Comparison of ENCODE assay signal across 8 cellular contexts in the genomic region with DNA sequence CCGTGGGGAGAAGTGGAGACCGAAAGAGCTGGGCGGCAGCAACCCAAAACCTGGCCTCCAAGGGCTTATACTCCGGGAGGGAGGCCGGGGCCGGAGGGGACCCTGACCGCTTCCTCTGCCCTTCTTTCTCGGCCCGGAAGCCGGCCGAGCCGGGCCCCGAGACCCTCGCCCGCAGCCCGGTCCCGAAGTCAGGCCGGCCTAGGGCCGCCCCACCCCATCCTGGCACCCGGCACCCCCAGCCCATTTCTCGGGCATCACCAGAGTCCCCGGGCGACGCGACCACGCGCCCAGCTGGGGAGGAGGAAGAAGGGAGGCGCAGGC. TPM values are rescaled to one million over a fixed set of nuclear protein-coding genes. Genes with fewer than 3 reads are reported as not detected.
DNase-seq lines count a peak whose midpoint lies in the region; ATAC-seq and TF ChIP-seq lines count a peak whose summit lies in the region.

No MANE protein-coding gene starts in this region.

- H3K27ac ChIP-seq in SJSA1: peak overlapping the region; percentile 66
- peak overlapping the region; percentile 68 for H3K27ac ChIP-seq in fibroblast of lung (ENCODE audit: insufficient read depth, low read length)

- no peak for TF ChIP-seq CTCF in fibroblast of lung (conservative IDR thresholded peaks at IDR 0.05 in 1 of 2, IDR thresholded peaks at IDR 0.05 in 1 of 2; ENCODE audit: low read depth in 1 of 2, low read length in 2 of 2)

- no peaks in the 10 kb centered on the region for H3K79me2 ChIP-seq in fibroblast of lung (ENCODE audit: control insufficient read depth, insufficient read depth, low read length)

- peak overlapping the region; percentile 54 for H3K4me2 ChIP-seq in fibroblast of lung (ENCODE audit: extremely low read depth, insufficient read depth, low read length)

- H3K9me3 ChIP-seq in SJSA1 (replicated peaks) (no peaks in the 10 kb centered on the region), fibroblast of lung (ENCODE audit: control insufficient read depth, insufficient read depth, low read depth, low read length) (no peaks in the 10 kb centered on the region)

- DNase-seq in SJSA1 (ENCODE audit: low read depth in 1 of 2, low spot score in 2 of 2) (no peak), fibroblast of lung (ENCODE audit: low read depth in 2 of 2) (no peak), posterior vena cava (ENCODE audit: low spot score) (peak; percentile 80), NCI-H82 (lab: John Stamatoyannopoulos, UW) (no peak)

- peak overlapping the region; percentile 59 for H3K9ac ChIP-seq in fibroblast of lung (ENCODE audit: insufficient read depth, low read length)

- H3K27me3 ChIP-seq in SJSA1 (replicated peaks): no peaks in the 10 kb centered on the region
- H3K27me3 ChIP-seq in fibroblast of lung (ENCODE audit: control insufficient read depth, insufficient read depth, low read length): no peaks in the 10 kb centered on the region

- H3K36me3 ChIP-seq in SJSA1: peaks cover 13% of the 10 kb centered on the region; the same call in 1 of the 2 replicates
- no peaks in the 10 kb centered on the region for H3K36me3 ChIP-seq in fibroblast of lung (ENCODE audit: control insufficient read depth, insufficient read depth, low read length)

- no peaks in the 10 kb centered on the region for H4K20me1 ChIP-seq in fibroblast of lung (ENCODE audit: control insufficient read depth, extremely low read depth, insufficient read depth, low read length)

- peak overlapping the region; percentile 70 for H2AFZ ChIP-seq in fibroblast of lung (ENCODE audit: low read length)

- H3K4me3 ChIP-seq in SJSA1: peak overlapping the region; percentile 80
- H3K4me3 ChIP-seq in fibroblast of lung (replicated peaks in 1 of 4; ENCODE audit: control extremely low read depth in 1 of 4, insufficient read depth in 1 of 4, low read depth in 3 of 4, low read length in 4 of 4): peak overlapping the region; percentile 60 to 92 (median 74)

- intact Hi-C loops in posterior vena cava (cut with DNase I): loop anchor here in 1 of 2 donors (5.0 kb wide), 2 partner anchors 58 to 217 kb away; partner anchors contain the start of gene TMEM242

- H3K4me1 ChIP-seq in SJSA1 (replicated peaks) (peaks cover 17% of the 10 kb centered on the region), fibroblast of lung (ENCODE audit: control insufficient read depth, extremely low read depth, insufficient read depth, low read length) (no peaks in the 10 kb centered on the region)

- peak; percentile 6 for ATAC-seq in GM18502 (IDR thresholded peaks at IDR 0.05; ENCODE audit: poor library complexity, unreplicated experiment)
- peak; percentile 9 for ATAC-seq in HG02642 (IDR thresholded peaks at IDR 0.05; ENCODE audit: poor library complexity, unreplicated experiment)
- ATAC-seq in GM18868 (IDR thresholded peaks at IDR 0.05; ENCODE audit: unreplicated experiment): no peak
- no peak for ATAC-seq in GM18861 (IDR thresholded peaks at IDR 0.05; ENCODE audit: unreplicated experiment)

RNA-seq across cellular contexts. Expression of gene ZDHHC14, which starts 0.6 kb away (rescaled TPM):
- total RNA-seq in SJSA1 (2014; rRNA removed; shearing (Covaris generic)): 5.7 and 8.4 TPM in 2 replicates
- total RNA-seq in fibroblast of lung (3.5 and 4.6 TPM in 2 replicates), posterior vena cava (10 to 100 TPM; 12.2 to 14.8 TPM)
- polyA plus RNA-seq in fibroblast of lung: 1.7 and 2.3 TPM in 2 replicates
- 1.9 and 4.3 TPM in 2 replicates for polyA plus RNA-seq in fibroblast of lung (2012)
- polyA minus RNA-seq in fibroblast of lung (ENCODE audit: low replicate concordance): 2.1 and 3.4 TPM in 2 replicates

RNA-seq across cellular contexts. Expression of gene TMEM242, which starts 57.1 kb away (rescaled TPM):
- 9.3 and 17.5 TPM in 2 replicates for total RNA-seq in SJSA1 (2014; rRNA removed; shearing (Covaris generic))
- total RNA-seq in fibroblast of lung (6.4 and 7.3 TPM in 2 replicates), posterior vena cava (10 to 100 TPM; 11.8 to 12.6 TPM)
- 6.3 and 7.8 TPM in 2 replicates for polyA plus RNA-seq in fibroblast of lung
- 6.4 and 7.1 TPM in 2 replicates for polyA plus RNA-seq in fibroblast of lung (2012)
- polyA minus RNA-seq in fibroblast of lung (ENCODE audit: low replicate concordance): 0.33 TPM in 1 of 2 replicates, not detected in the other

Comparison
In these comparisons a context has a peak if more than half of its experiments do, and no peak if none do; other contexts are left out.
1. ATAC-seq: peak in GM18502 (single experiment) and HG02642 (single experiment); none in GM18868 (single experiment) and GM18861 (single experiment).